In the genomic region with DNA sequence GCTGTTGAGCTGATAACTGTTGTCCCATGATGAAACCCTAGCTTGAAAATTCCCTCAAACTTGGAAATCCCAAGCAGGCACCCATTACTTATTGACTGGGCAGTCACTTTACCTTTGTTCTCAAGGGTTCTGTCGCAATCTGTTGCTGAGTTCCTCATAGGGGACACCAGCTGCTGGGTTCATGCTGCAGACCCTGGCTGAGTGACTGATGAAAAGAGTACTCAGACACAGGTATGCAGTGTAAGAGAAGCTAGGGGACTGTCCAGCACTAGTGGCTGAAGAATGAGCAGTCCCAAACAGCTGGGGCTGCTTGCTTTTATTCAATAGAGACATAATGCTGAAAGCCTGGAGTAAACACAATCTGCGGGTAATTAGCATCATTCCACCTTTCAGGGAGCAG, we compare ENCODE assay signal across 12 cellular contexts. TPM values are rescaled to one million over a fixed set of nuclear protein-coding genes. Genes with fewer than 3 reads are reported as not detected.
"Had no signal": no experiment of that assay in that cellular context is flagged by ENCODE, and none has a peak within 500 bp of the region (broad histone marks: within the 10 kb centered on the region; RNA-seq: fewer than 3 reads in every experiment).

No MANE protein-coding gene starts in this region.

RNA-seq across cellular contexts. Expression of a gene that starts 21.4 kb away (rescaled TPM):
- total RNA-seq: glomerular endothelial cell, left ventricle myocardium superior, mammary epithelial cell, natural killer cell, osteocyte, pulmonary artery endothelial cell, sigmoid colon, testis, thyroid gland, transverse colon, upper lobe of right lung had no signal
- polyA plus RNA-seq: heart right ventricle, mammary epithelial cell, sigmoid colon had no signal
